In the genomic region with DNA sequence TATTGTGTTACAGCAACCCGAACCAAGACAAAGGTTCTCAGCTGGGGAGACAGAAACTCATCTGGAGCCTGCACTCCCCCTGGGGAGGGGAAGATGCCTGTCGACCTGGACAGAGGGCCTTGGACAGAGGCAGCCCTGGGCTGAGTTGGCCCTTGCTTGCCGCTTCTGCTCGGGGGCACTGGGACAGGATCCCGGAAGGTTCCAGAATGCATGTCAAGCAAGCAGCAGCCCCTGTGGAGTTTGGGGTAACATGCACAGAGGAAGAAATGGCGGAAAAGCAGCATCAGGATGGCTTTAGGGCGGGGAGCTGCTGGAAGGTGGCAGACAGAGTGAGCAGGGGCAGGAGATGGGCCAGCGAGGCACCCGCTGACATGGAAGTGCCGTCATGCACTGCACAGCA, we compare ENCODE assay signal across 18 cellular contexts. TPM values are rescaled to one million over a fixed set of nuclear protein-coding genes. Genes with fewer than 3 reads are reported as not detected.
"Had no signal": no experiment of that assay in that cellular context is flagged by ENCODE, and none has a peak within 500 bp of the region (broad histone marks: within the 10 kb centered on the region; RNA-seq: fewer than 3 reads in every experiment).

No MANE protein-coding gene starts in this region.

RNA-seq across cellular contexts. Expression of gene OR2V1, which starts 26.4 kb away (rescaled TPM):
- total RNA-seq: activated CD8-positive, alpha-beta memory T cell treated with anti-CD3 and anti-CD28 coated beads for 36 hours; activated naive CD8-positive, alpha-beta T cell treated with anti-CD3 and anti-CD28 coated beads for 36 hours; activated T-helper 1 cell treated with anti-CD3 and anti-CD28 coated beads, Interleukin-12 subunit alpha, Interleukin-12 subunit beta, Interleukin-2, Interleukin-4 antibody, amounts not matched to agents 30 ng/mL and 10 ng/mL and 1 ng/mL, durations not matched to agents 14 hours and 24 hours and 36 hours; breast epithelium; colonic mucosa; esophagus squamous epithelium; gastrocnemius medialis; left cardiac atrium; lower leg skin; mucosa of descending colon; neural crest cell; occipital lobe; right lobe of liver; stomach; suprapubic skin; T-helper 2 cell treated with Interferon-gamma antibody and Interleukin-4, amounts not matched to agents 100 ng/mL and 5 ng/mL, for 36 hours; tibial nerve; vagina had no signal
- polyA plus RNA-seq: stomach had no signal

RNA-seq across cellular contexts. Expression of gene OR2V2, which starts 42.8 kb away (rescaled TPM):
- total RNA-seq: activated CD8-positive, alpha-beta memory T cell treated with anti-CD3 and anti-CD28 coated beads for 36 hours; activated naive CD8-positive, alpha-beta T cell treated with anti-CD3 and anti-CD28 coated beads for 36 hours; activated T-helper 1 cell treated with anti-CD3 and anti-CD28 coated beads, Interleukin-12 subunit alpha, Interleukin-12 subunit beta, Interleukin-2, Interleukin-4 antibody, amounts not matched to agents 30 ng/mL and 10 ng/mL and 1 ng/mL, durations not matched to agents 14 hours and 24 hours and 36 hours; breast epithelium; colonic mucosa; esophagus squamous epithelium; gastrocnemius medialis; left cardiac atrium; lower leg skin; mucosa of descending colon; neural crest cell; occipital lobe; right lobe of liver; stomach; suprapubic skin; T-helper 2 cell treated with Interferon-gamma antibody and Interleukin-4, amounts not matched to agents 100 ng/mL and 5 ng/mL, for 36 hours; tibial nerve; vagina had no signal
- polyA plus RNA-seq: stomach had no signal
